19 cellular contexts compared by ENCODE assay signal in the genomic region with DNA sequence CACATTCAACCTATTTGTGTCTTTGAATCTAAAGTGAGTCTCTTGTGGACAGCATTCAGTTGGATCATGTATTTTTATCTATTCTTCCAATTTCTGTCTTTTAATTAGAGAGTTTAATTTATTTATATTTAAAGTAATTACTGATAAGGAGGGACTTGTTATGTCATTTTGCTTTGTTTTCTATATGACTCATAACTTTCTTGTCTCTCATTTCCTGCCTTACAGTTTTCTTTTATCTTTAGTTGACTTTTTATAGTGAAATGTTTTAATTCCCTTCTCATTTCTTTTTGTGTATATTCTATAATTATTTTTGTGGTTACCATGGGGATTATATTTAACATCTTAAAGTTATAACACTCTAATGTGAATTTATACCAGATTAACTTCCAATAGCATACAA. TPM values are rescaled to one million over a fixed set of nuclear protein-coding genes. Genes with fewer than 3 reads are reported as not detected.
DNase-seq lines count a peak whose midpoint lies in the region; ATAC-seq, FAIRE-seq and TF ChIP-seq lines count a peak whose summit lies in the region.
"Had no signal": no experiment of that assay in that cellular context is flagged by ENCODE, and none has a peak within 500 bp of the region (broad histone marks: within the 10 kb centered on the region; RNA-seq: fewer than 3 reads in every experiment).

No MANE protein-coding gene starts in this region.

- H3K27ac Mint-ChIP-seq in activated naive CD4-positive, alpha-beta T cell treated with anti-CD3 and anti-CD28 coated beads, Interleukin-2, amount 50 U/mL, for 72 hours, result no peak overlapping the region
- H3K27ac Mint-ChIP-seq: B cell; CD4-positive, alpha-beta T cell; GM23338; H9; HFFc6 had no signal

- peaks cover 4 to 9% of the 10 kb centered on the region in 2 donors for H3K36me3 Mint-ChIP-seq in activated naive CD4-positive, alpha-beta T cell treated with anti-CD3 and anti-CD28 coated beads, Interleukin-2, amount 50 U/mL, for 72 hours

- TF ChIP-seq CTCF in epithelial cell of esophagus (IDR thresholded peaks at IDR 0.05; ENCODE audit: insufficient read depth, low read depth, low read length, missing control alignments), result no peak

- TF ChIP-seq POLR2A in GM12892 (IDR thresholded peaks at IDR 0.05; ENCODE audit: low read depth, low read length), result no peak

- no peaks in the 10 kb centered on the region for H3K9me3 Mint-ChIP-seq in activated naive CD4-positive, alpha-beta T cell treated with anti-CD3 and anti-CD28 coated beads, Interleukin-2, amount 50 U/mL, for 72 hours
- H3K9me3 Mint-ChIP-seq: GM23338, H9, HFFc6 had no signal

- no peak overlapping the region for H3K4me3 ChIP-seq in epithelial cell of esophagus (ENCODE audit: low read length)
- H3K4me3 ChIP-seq: GM23338 had no signal

- no peak for FAIRE-seq in GM12892 (lab: Jason Lieb, UNC)
- FAIRE-seq: GM18507, HepG2, HTR-8/SVneo had no signal

- DNase-seq in NOMO-1 treated with DMSO at 0.1 percent for 48 hours (lab: John Stamatoyannopoulos, UW; ENCODE audit: unreplicated experiment) (peak; percentile 10), NOMO-1 treated with dmso at 0.1 percent for 144 hours (lab: John Stamatoyannopoulos, UW; ENCODE audit: unreplicated experiment) (no peak), OCI-M1 (lab: John Stamatoyannopoulos, UW) (peak; percentile 30), epithelial cell of esophagus (ENCODE audit: low read depth) (peak; percentile 2), NCI-H774 (lab: John Stamatoyannopoulos, UW) (no peak), GM12892 (ENCODE audit: insufficient read length) (no peak)
- DNase-seq in activated naive CD4-positive, alpha-beta T cell treated with anti-CD3 and anti-CD28 coated beads, Interleukin-2, amount 50 U/mL, for 72 hours (ENCODE audit: low spot score in 2 of 2), result no peak
- DNase-seq: 8988T; C1 segment of cervical spinal cord; CD4-positive, alpha-beta T cell; DND-41; GDM1; H9; HFFc6 had no signal

- ATAC-seq in activated naive CD4-positive, alpha-beta T cell treated with anti-CD3 and anti-CD28 coated beads, Interleukin-2, amount 50 U/mL, for 72 hours, result no peak
- ATAC-seq: GM23338, HepG2 had no signal

RNA-seq across cellular contexts. Expression of gene ZNF518A, which starts 7.3 kb away (rescaled TPM):
- total RNA-seq in activated naive CD4-positive, alpha-beta T cell treated with anti-CD3 and anti-CD28 coated beads, Interleukin-2, amount 50 U/mL, for 72 hours, result 10 to 100 TPM; 16.4 to 20.1 TPM
- polyA plus RNA-seq in GM12892 (2012; ENCODE audit: missing spikeins), result 10.4 TPM

Comparison
In these comparisons a context has a peak if more than half of its experiments do, and no peak if none do; other contexts are left out.
1. DNase-seq: peak in NOMO-1 treated with DMSO at 0.1 percent for 48 hours (single experiment), OCI-M1 (single experiment) and epithelial cell of esophagus (single experiment); none in NOMO-1 treated with dmso at 0.1 percent for 144 hours (single experiment), NCI-H774 (single experiment), activated naive CD4-positive, alpha-beta T cell treated with anti-CD3 and anti-CD28 coated beads, Interleukin-2, amount 50 U/mL, for 72 hours (0 of 2) and GM12892 (single experiment).